14 cellular contexts compared by ENCODE assay signal in the genomic region with DNA sequence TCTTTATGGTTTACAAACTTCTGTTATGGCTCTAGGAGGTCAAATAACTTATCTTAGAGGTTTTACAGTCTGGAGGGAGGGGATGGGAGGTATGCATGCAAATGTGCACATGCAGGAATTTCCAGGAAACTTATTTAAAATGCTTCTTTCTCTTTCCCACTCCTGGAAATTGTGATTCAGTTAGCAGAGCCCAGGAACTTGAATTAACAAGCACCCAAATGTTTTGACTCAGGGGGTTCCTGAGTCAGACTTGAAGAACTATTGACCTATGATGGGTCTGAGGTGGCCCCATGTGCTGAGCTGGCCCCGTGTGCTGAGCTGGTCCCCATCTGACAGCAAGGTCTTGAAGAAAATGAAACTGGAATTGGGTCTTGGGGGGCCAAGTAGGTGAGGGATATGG.
"Had no signal": no experiment of that assay in that cellular context is flagged by ENCODE, and none has a peak within 500 bp of the region (broad histone marks: within the 10 kb centered on the region; RNA-seq: fewer than 3 reads in every experiment).

No MANE protein-coding gene starts in this region.

- DNase-seq: activated CD4-positive, alpha-beta memory T cell treated with anti-CD3 and anti-CD28 coated beads, Interleukin-2, amount 10 ng/mL, durations not matched to agents 7 days and 5 days; activated CD4-positive, alpha-beta T cell treated with anti-CD3 and anti-CD28 coated beads for 36 hours; activated gamma-delta T cell; activated naive CD8-positive, alpha-beta T cell treated with anti-CD3 and anti-CD28 coated beads for 36 hours; activated T-cell treated with anti-CD3 and anti-CD28 coated beads, Interleukin-2, amount 50 U/mL, for 48 hours; amygdala; hypothalamus; lower lobe of right lung; midbrain; spleen; stomach; T-helper 17 cell; testis had no signal

- H3K4me3 ChIP-seq: lower lobe of right lung, spleen, stomach, testis had no signal

- H3K9me3 ChIP-seq: lower lobe of right lung, spleen, stomach, testis had no signal

- H3K36me3 ChIP-seq: lower lobe of right lung, spleen, stomach had no signal

- H3K27ac ChIP-seq: lower lobe of right lung, spleen, stomach, testis had no signal

- H3K27me3 ChIP-seq: spleen, stomach, testis had no signal

- ATAC-seq: activated CD4-positive, alpha-beta T cell treated with anti-CD3 and anti-CD28 coated beads for 36 hours; lower lobe of right lung; sciatic nerve; T-helper 17 cell had no signal

- H3K4me1 ChIP-seq: lower lobe of right lung, spleen, stomach, testis had no signal
